Comparison of ENCODE assay signal across 8 cellular contexts in genomic region chr16:2905988-2906387, GRCh38. TPM values are rescaled to one million over a fixed set of nuclear protein-coding genes. Genes with fewer than 3 reads are reported as not detected.
DNase-seq lines count a peak whose midpoint lies in the region; ATAC-seq, FAIRE-seq and TF ChIP-seq lines count a peak whose summit lies in the region.

No MANE protein-coding gene starts in this region.

- no peak for TF ChIP-seq RAD21 in GM12878 (IDR thresholded peaks at IDR 0.05; ENCODE audit: insufficient read depth, low read depth, low read length)

- intact Hi-C loops in GM12878 (cut with micrococcal nuclease; ENCODE audit: unreplicated experiment): loop anchor here (2.0 to 5.0 kb wide), 5 partner anchors 13 to 76 kb away; partner anchors contain the start of genes FLYWCH2, KREMEN2 and PKMYT1

- H3K36me3 ChIP-seq in BE2C: no peaks in the 10 kb centered on the region
- no peaks in the 10 kb centered on the region for H3K36me3 ChIP-seq in HUES48 (ENCODE audit: control insufficient read depth, insufficient read depth, low read length)
- no peaks in the 10 kb centered on the region for H3K36me3 ChIP-seq in GM12878 (ENCODE audit: control insufficient read depth in 2 of 2, insufficient read depth in 2 of 2, low read length in 1 of 2)

- H4K20me1 ChIP-seq in GM12878 (ENCODE audit: control insufficient read depth, insufficient read depth): no peaks in the 10 kb centered on the region

- no peak for TF ChIP-seq EP300 in GM12878 (IDR thresholded peaks at IDR 0.05; ENCODE audit: borderline replicate concordance in 1 of 2, control insufficient read depth in 1 of 2, low read depth in 2 of 2, low read length in 2 of 2)

- 14% methylated on average over 12 of the region's 12 CpGs for WGBS in GM12878 (ENCODE audit: insufficient coverage, insufficient replicate concordance, low lambda C conversion rate, missing lambda C conversion rate)

- in situ Hi-C loops in GM12878 (cut with MboI): no loop called here

- H3K27ac Mint-ChIP-seq in naive B cell: peak overlapping the region; percentile 32 to 94 (median 88)

- peak overlapping the region; percentile 66; the same call in 1 of the 2 replicates for H3K4me2 ChIP-seq in GM12878 (ENCODE audit: control insufficient read depth, insufficient read depth)

- BruUV-seq in GM12878 (replicated peaks; lab: Mats Ljungman, UMichigan): no TSS peak

- POLR2A ChIA-PET in GM12878 (lab: Charles Lee): interaction anchor here (1.0 to 2.6 kb wide), 3 partner anchors 11 to 59 kb away, joined by 3 to 12 read pairs (median 3); partner anchors contain the start of gene FLYWCH2

- peaks cover 25 to 32% (median 29%) of the 10 kb centered on the region in 3 donors for H3K4me1 Mint-ChIP-seq in naive B cell

- DNase-seq in BE2C (no peak), GM12878 (ENCODE audit: low read depth, low spot score) (no peak), naive B cell (no peak), A172 (ENCODE audit: low spot score) (no peak), glomerular visceral epithelial cell (ENCODE audit: extremely low spot score) (no peak), T1000 (lab: John Stamatoyannopoulos, UW) (no peak)

- H3K4me1 ChIP-seq in BE2C: peaks cover 5% of the 10 kb centered on the region
- peaks cover 6% of the 10 kb centered on the region; the same call in 1 of the 2 replicates for H3K4me1 ChIP-seq in HUES48 (ENCODE audit: control insufficient read depth, insufficient read depth, low read length)
- peaks cover 6% of the 10 kb centered on the region for H3K4me1 ChIP-seq in GM12878 (ENCODE audit: control insufficient read depth, insufficient read depth, low read length)

- H3K9me3 ChIP-seq in BE2C (no peaks in the 10 kb centered on the region), HUES48 (ENCODE audit: control insufficient read depth, insufficient read depth, low read length) (no peaks in the 10 kb centered on the region), GM12878 (replicated peaks; ENCODE audit: control insufficient read depth, insufficient read depth, low read length) (no peaks in the 10 kb centered on the region)

- CTCF ChIA-PET in GM12878 (lab: Yijun Ruan, JAX): interaction anchor here (0.7 to 4.3 kb wide), 9 partner anchors 9 to 751 kb away, joined by 3 to 29 read pairs (median 11); partner anchors contain the start of genes FLYWCH2 and TRAF7

- H3K36me3 Mint-ChIP-seq in naive B cell: no peaks in the 10 kb centered on the region

- peak overlapping the region; percentile 43 for H3K4me3 ChIP-seq in BE2C (ENCODE audit: low read depth, low read length)
- 0 out of 2 replicates have a peak overlapping the region, but pooled peaks have one; percentile 34 for H3K4me3 ChIP-seq in HUES48 (ENCODE audit: low read depth, low read length)
- no peak overlapping the region for H3K4me3 ChIP-seq in GM12878

- TF ChIP-seq CTCF in BE2C (IDR thresholded peaks at IDR 0.05; ENCODE audit: low read depth, low read length) (no peak), GM12878 (IDR thresholded peaks at IDR 0.05 in 2 of 3, conservative IDR thresholded peaks at IDR 0.05 in 1 of 3; ENCODE audit: control insufficient read depth in 2 of 3, extremely low read depth in 1 of 3, insufficient read depth in 1 of 3, low read depth in 3 of 3, low read length in 3 of 3) (no peak)

- H3K27ac ChIP-seq in HUES48 (ENCODE audit: low read depth, low read length) (no peak overlapping the region), GM12878 (ENCODE audit: control insufficient read depth, insufficient read depth) (no peak overlapping the region)

- ATAC-seq in GM12878 (no peak), naive B cell (ENCODE audit: low read depth in 2 of 2) (no peak), HG03521 (IDR thresholded peaks at IDR 0.05; ENCODE audit: unreplicated experiment) (no peak)

- RAD21 ChIA-PET in GM12878 (lab: Charles Lee; ENCODE audit: unreplicated experiment): interaction anchor here (0.6 to 1.2 kb wide), 6 partner anchors 14 to 132 kb away, joined by 3 to 8 read pairs (median 3); partner anchors contain the start of gene FLYWCH2

- H2AFZ ChIP-seq in GM12878 (ENCODE audit: control insufficient read depth, low read depth, low read length): peak overlapping the region; percentile 37

- no peaks in the 10 kb centered on the region for H3K9me3 Mint-ChIP-seq in naive B cell

- FAIRE-seq in GM12878 (lab: Jason Lieb, UNC): no peak

- H3K4me3 Mint-ChIP-seq in naive B cell: peak overlapping the region; percentile 75 to 98 (median 92)

- H3K27me3 Mint-ChIP-seq in naive B cell: no peaks in the 10 kb centered on the region

- SMC1A ChIA-PET in GM12878 (lab: Charles Lee; ENCODE audit: uncharacterized antibody, unreplicated experiment): interaction anchor here (0.7 to 1.9 kb wide), 3 partner anchors 23 to 34 kb away, joined by 3 to 11 read pairs (median 3); partner anchors contain the start of gene FLYWCH2

- no peak for TF ChIP-seq POLR2A in GM12878 (IDR thresholded peaks at IDR 0.05; ENCODE audit: low read depth, low read length)

- H3K9ac ChIP-seq in HUES48 (ENCODE audit: low read depth, low read length) (no peak overlapping the region), GM12878 (ENCODE audit: control insufficient read depth, insufficient read depth, low read length) (no peak overlapping the region)

- H3K79me2 ChIP-seq in GM12878 (ENCODE audit: control insufficient read depth, insufficient read depth, low read length): no peaks in the 10 kb centered on the region

- H3K27me3 ChIP-seq in BE2C: no peaks in the 10 kb centered on the region
- H3K27me3 ChIP-seq in HUES48 (ENCODE audit: control insufficient read depth, insufficient read depth, low read length): no peaks in the 10 kb centered on the region
- H3K27me3 ChIP-seq in GM12878 (replicated peaks in 1 of 2; ENCODE audit: control insufficient read depth in 2 of 2, insufficient read depth in 2 of 2, low read length in 1 of 2): no peaks in the 10 kb centered on the region

RNA-seq across cellular contexts. Expression of gene FLYWCH1, which starts 5.7 kb away (rescaled TPM):
- polyA plus RNA-seq in BE2C (2012; ENCODE audit: insufficient read depth, insufficient read length, low read depth): 30.6 TPM
- total RNA-seq in GM12878 (2013; cell fraction: nucleolus; rRNA removed): 40.3 and 43.6 TPM in 2 replicates
- 15.0 and 19.7 TPM in 2 replicates for total RNA-seq in GM12878 (2014; rRNA removed)
- 6.6 and 7.9 TPM in 2 replicates for total RNA-seq in GM12878 (2014; rRNA removed; fragmentation: Illumina TruSeq; extraction: Trizol)
- total RNA-seq in GM12878 (2021): 27.8 and 33.8 TPM in 2 replicates
- polyA plus RNA-seq in GM12878 (2011; ENCODE audit: low read depth): 10.7 TPM
- polyA plus RNA-seq in GM12878 (2011; rRNA removed): 7.7 and 10.6 TPM in 2 replicates
- polyA plus RNA-seq in GM12878 (2011; cell fraction: cytosol; rRNA removed): 21.5 and 28.4 TPM in 2 replicates
- 55.9 and 70.0 TPM in 2 replicates for polyA plus RNA-seq in GM12878 (2011; cell fraction: nucleus; rRNA removed)
- polyA plus RNA-seq in GM12878 (2012): 20.9 and 21.5 TPM in 2 replicates
- polyA plus RNA-seq in GM12878 (2014; fragmentation: Illumina TruSeq; extraction: Trizol): 1.8 and 10.1 TPM in 2 replicates
- polyA plus RNA-seq in GM12878 (2014; fragmentation: Nextera tagmentation; extraction: Ambion mirVana): under 1 TPM; 0.47 to 0.60 TPM
- 29.1 and 37.9 TPM in 2 replicates for polyA plus RNA-seq in GM12878 (2014; rRNA removed)
- polyA plus RNA-seq in GM12878 (2016; fragmentation: Nextera tagmentation; extraction: Ambion mirVana): 10 to 100 TPM; 11.8 to 16.7 TPM
- polyA minus RNA-seq in GM12878 (2011; rRNA and poly(A)+ RNA removed): 6.7 and 11.4 TPM in 2 replicates
- 6.5 and 9.9 TPM in 2 replicates for polyA minus RNA-seq in GM12878 (2011; cell fraction: cytosol; rRNA and poly(A)+ RNA removed)
- polyA minus RNA-seq in GM12878 (2011; cell fraction: nucleus; rRNA and poly(A)+ RNA removed): 7.4 and 18.7 TPM in 2 replicates
- polyA plus RNA-seq in naive B cell (ENCODE audit: low read depth in 6 of 6): 10 to 100 TPM in 3 of 6 donors, 1 to 10 TPM in 3; 6.3 to 13.4 (median 9.5) TPM
- 41.3 and 41.6 TPM in 2 replicates for total RNA-seq in A172 (2014; rRNA removed; shearing (Covaris generic))

RNA-seq across cellular contexts. Expression of gene FLYWCH2, which starts 23.0 kb away (rescaled TPM):
- polyA plus RNA-seq in BE2C (2012; ENCODE audit: insufficient read depth, insufficient read length, low read depth): 79.1 TPM
- 10.5 and 11.0 TPM in 2 replicates for total RNA-seq in GM12878 (2013; cell fraction: nucleolus; rRNA removed)
- total RNA-seq in GM12878 (2014; rRNA removed): 39.9 and 43.1 TPM in 2 replicates
- 9.1 and 11.7 TPM in 2 replicates for total RNA-seq in GM12878 (2014; rRNA removed; fragmentation: Illumina TruSeq; extraction: Trizol)
- 23.8 and 25.3 TPM in 2 replicates for total RNA-seq in GM12878 (2021)
- 4.3 TPM for polyA plus RNA-seq in GM12878 (2011; ENCODE audit: low read depth)
- 3.0 and 6.2 TPM in 2 replicates for polyA plus RNA-seq in GM12878 (2011; rRNA removed)
- polyA plus RNA-seq in GM12878 (2011; cell fraction: cytosol; rRNA removed): 11.6 and 18.8 TPM in 2 replicates
- 11.1 and 12.1 TPM in 2 replicates for polyA plus RNA-seq in GM12878 (2011; cell fraction: nucleus; rRNA removed)
- polyA plus RNA-seq in GM12878 (2012): 14.4 and 14.6 TPM in 2 replicates
- polyA plus RNA-seq in GM12878 (2014; fragmentation: Illumina TruSeq; extraction: Trizol): 3.5 and 4.3 TPM in 2 replicates
- polyA plus RNA-seq in GM12878 (2014; fragmentation: Nextera tagmentation; extraction: Ambion mirVana): 1 to 10 TPM in 1 of 2 experiments, under 1 TPM in 1; 0.27 to 1.8 TPM
- 29.2 and 51.0 TPM in 2 replicates for polyA plus RNA-seq in GM12878 (2014; rRNA removed)
- polyA plus RNA-seq in GM12878 (2016; fragmentation: Nextera tagmentation; extraction: Ambion mirVana): 10 to 100 TPM; 29.5 to 30.2 TPM
- 1.2 and 4.6 TPM in 2 replicates for polyA minus RNA-seq in GM12878 (2011; rRNA and poly(A)+ RNA removed)
- 5.0 and 9.8 TPM in 2 replicates for polyA minus RNA-seq in GM12878 (2011; cell fraction: cytosol; rRNA and poly(A)+ RNA removed)
- polyA minus RNA-seq in GM12878 (2011; cell fraction: nucleus; rRNA and poly(A)+ RNA removed): 2.4 and 3.5 TPM in 2 replicates
- polyA plus RNA-seq in naive B cell (ENCODE audit: low read depth in 6 of 6): 10 to 100 TPM; 15.6 to 22.6 (median 18.9) TPM
- total RNA-seq in A172 (2014; rRNA removed; shearing (Covaris generic)): 66.3 and 88.4 TPM in 2 replicates

RNA-seq across cellular contexts. Expression of gene PRSS22, which starts 48.0 kb away (rescaled TPM):
- polyA plus RNA-seq in BE2C (2012; ENCODE audit: insufficient read depth, insufficient read length, low read depth): not detected
- not detected in 2 replicates for total RNA-seq in GM12878 (2013; cell fraction: nucleolus; rRNA removed)
- total RNA-seq in GM12878 (2014; rRNA removed): not detected in 2 replicates
- total RNA-seq in GM12878 (2014; rRNA removed; fragmentation: Illumina TruSeq; extraction: Trizol): not detected in 2 replicates
- total RNA-seq in GM12878 (2021): not detected in 2 replicates
- polyA plus RNA-seq in GM12878 (2011; ENCODE audit: low read depth): not detected
- polyA plus RNA-seq in GM12878 (2011; rRNA removed): not detected in 2 replicates
- polyA plus RNA-seq in GM12878 (2011; cell fraction: cytosol; rRNA removed): not detected in 2 replicates
- polyA plus RNA-seq in GM12878 (2011; cell fraction: nucleus; rRNA removed): not detected in 2 replicates
- not detected in 2 replicates for polyA plus RNA-seq in GM12878 (2012)
- polyA plus RNA-seq in GM12878 (2014; fragmentation: Illumina TruSeq; extraction: Trizol): not detected in 2 replicates
- not detected for polyA plus RNA-seq in GM12878 (2014; fragmentation: Nextera tagmentation; extraction: Ambion mirVana)
- polyA plus RNA-seq in GM12878 (2014; rRNA removed): not detected in 2 replicates
- not detected for polyA plus RNA-seq in GM12878 (2016; fragmentation: Nextera tagmentation; extraction: Ambion mirVana)
- not detected in 2 replicates for polyA minus RNA-seq in GM12878 (2011; rRNA and poly(A)+ RNA removed)
- not detected in 2 replicates for polyA minus RNA-seq in GM12878 (2011; cell fraction: cytosol; rRNA and poly(A)+ RNA removed)
- not detected in 2 replicates for polyA minus RNA-seq in GM12878 (2011; cell fraction: nucleus; rRNA and poly(A)+ RNA removed)
- polyA plus RNA-seq in naive B cell (ENCODE audit: low read depth in 6 of 6): not detected
- total RNA-seq in A172 (2014; rRNA removed; shearing (Covaris generic)): not detected in 2 replicates

RNA-seq across cellular contexts. Expression of gene KREMEN2, which starts 58.1 kb away (rescaled TPM):
- polyA plus RNA-seq in BE2C (2012; ENCODE audit: insufficient read depth, insufficient read length, low read depth): 9.3 TPM
- 7.1 TPM in 2 replicates for total RNA-seq in GM12878 (2013; cell fraction: nucleolus; rRNA removed)
- total RNA-seq in GM12878 (2014; rRNA removed): 1.3 and 1.8 TPM in 2 replicates
- 0.14 and 0.18 TPM in 2 replicates for total RNA-seq in GM12878 (2014; rRNA removed; fragmentation: Illumina TruSeq; extraction: Trizol)
- 1.5 TPM in 2 replicates for total RNA-seq in GM12878 (2021)
- not detected for polyA plus RNA-seq in GM12878 (2011; ENCODE audit: low read depth)
- 1.6 and 3.7 TPM in 2 replicates for polyA plus RNA-seq in GM12878 (2011; rRNA removed)
- 5.4 and 9.9 TPM in 2 replicates for polyA plus RNA-seq in GM12878 (2011; cell fraction: cytosol; rRNA removed)
- 34.9 and 50.5 TPM in 2 replicates for polyA plus RNA-seq in GM12878 (2011; cell fraction: nucleus; rRNA removed)
- polyA plus RNA-seq in GM12878 (2012): 0.59 and 0.68 TPM in 2 replicates
- polyA plus RNA-seq in GM12878 (2014; fragmentation: Illumina TruSeq; extraction: Trizol): 0.06 TPM in 1 of 2 replicates, not detected in the other
- not detected for polyA plus RNA-seq in GM12878 (2014; fragmentation: Nextera tagmentation; extraction: Ambion mirVana)
- polyA plus RNA-seq in GM12878 (2014; rRNA removed): 1.1 and 1.8 TPM in 2 replicates
- polyA plus RNA-seq in GM12878 (2016; fragmentation: Nextera tagmentation; extraction: Ambion mirVana): under 1 TPM; 0.45 to 0.59 TPM
- polyA minus RNA-seq in GM12878 (2011; rRNA and poly(A)+ RNA removed): 0.37 and 1.3 TPM in 2 replicates
- polyA minus RNA-seq in GM12878 (2011; cell fraction: cytosol; rRNA and poly(A)+ RNA removed): 1.5 and 2.8 TPM in 2 replicates
- 3.1 and 4.5 TPM in 2 replicates for polyA minus RNA-seq in GM12878 (2011; cell fraction: nucleus; rRNA and poly(A)+ RNA removed)
- 1 to 10 TPM in 3 of 6 donors, under 1 TPM in 2, not detected in 1; 0.25 to 4.4 (median 1.2) TPM for polyA plus RNA-seq in naive B cell (ENCODE audit: low read depth in 6 of 6)
- 1.7 and 3.5 TPM in 2 replicates for total RNA-seq in A172 (2014; rRNA removed; shearing (Covaris generic))
